8 cellular contexts compared by ENCODE assay signal in the genomic region with DNA sequence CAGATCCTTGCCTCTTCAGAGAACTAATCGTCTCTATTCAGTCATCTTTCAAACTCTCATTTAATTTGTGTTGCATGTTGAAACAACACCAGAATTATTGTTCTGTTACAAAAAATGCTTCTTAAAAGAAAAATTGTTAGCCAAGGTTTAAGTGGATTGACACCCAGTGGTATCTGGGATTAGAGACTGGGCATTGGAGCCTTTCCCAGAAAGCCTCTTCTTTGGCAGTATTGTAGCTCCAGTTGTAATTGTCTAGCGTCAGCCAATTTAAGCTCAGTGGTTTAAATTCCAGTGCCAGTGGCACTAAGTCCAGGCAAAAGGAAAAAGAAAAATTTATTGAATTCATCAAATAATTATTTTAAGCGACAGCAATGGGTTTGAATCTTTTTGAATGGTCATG. TPM values are rescaled to one million over a fixed set of nuclear protein-coding genes. Genes with fewer than 3 reads are reported as not detected.
DNase-seq lines count a peak whose midpoint lies in the region; ATAC-seq and TF ChIP-seq lines count a peak whose summit lies in the region.

No MANE protein-coding gene starts in this region.

- no peak overlapping the region for H3K56ac ChIP-seq in mesendoderm (ENCODE audit: low read length)

- H3K23ac ChIP-seq in mesendoderm (ENCODE audit: low read length) = no peak overlapping the region

- WGBS in mesendoderm (ENCODE audit: extremely low coverage, insufficient coverage, low lambda C conversion rate) = no CpG with 5 or more reads among the region's 3 CpGs
- 23 to 38% methylated on average over 3 of the region's 3 CpGs for WGBS in upper lobe of left lung, 2 donors

- no peaks in the 10 kb centered on the region for H3K9me3 ChIP-seq in upper lobe of left lung

- H3K9ac ChIP-seq in mesendoderm (ENCODE audit: low read length) = no peak overlapping the region

- no peak for TF ChIP-seq EP300 in upper lobe of left lung (IDR thresholded peaks at IDR 0.05)

- H3K4ac ChIP-seq in mesendoderm (ENCODE audit: low read depth, low read length) = no peak overlapping the region

- H3K79me2 ChIP-seq in mesendoderm (ENCODE audit: control insufficient read depth, insufficient read depth, low read length) = no peaks in the 10 kb centered on the region

- ATAC-seq in activated T-cell treated with anti-CD3 and anti-CD28 coated beads, Interleukin-2, amount 50 U/mL, for 72 hours (replicated peaks in 1 of 2) = no peak
- ATAC-seq in upper lobe of left lung (ENCODE audit: low FRiP score in 2 of 2) (no peak), GM21367 (IDR thresholded peaks at IDR 0.05; ENCODE audit: unreplicated experiment) (no peak), GM21723 (IDR thresholded peaks at IDR 0.05; ENCODE audit: unreplicated experiment) (no peak)

- H3K4me1 ChIP-seq in mesendoderm (ENCODE audit: control insufficient read depth, low read depth, low read length) = no peaks in the 10 kb centered on the region
- H3K4me1 ChIP-seq in upper lobe of left lung = peaks cover 13 to 16% (median 14%) of the 10 kb centered on the region in 4 donors

- no peaks in the 10 kb centered on the region for H3K79me1 ChIP-seq in mesendoderm (ENCODE audit: low read length)

- no peak overlapping the region for H2AK5ac ChIP-seq in mesendoderm (ENCODE audit: low read length)

- H3K27ac ChIP-seq in mesendoderm (ENCODE audit: low read depth, low read length) (no peak overlapping the region), upper lobe of left lung (peak overlapping the region in 3 of 4 donors; percentile 93 to 95 (median 94))

- H2BK15ac ChIP-seq in mesendoderm (replicated peaks; ENCODE audit: low read depth) = no peak overlapping the region

- TF ChIP-seq CTCF in cardiac fibroblast (IDR thresholded peaks at IDR 0.05; ENCODE audit: low read depth, low read length) (no peak), upper lobe of left lung (IDR thresholded peaks at IDR 0.05) (no peak)

- no peak overlapping the region for H4K5ac ChIP-seq in mesendoderm (ENCODE audit: low read length)

- peaks cover 0 to 2% of the 10 kb centered on the region in 2 donors for H3K36me3 Mint-ChIP-seq in activated T-cell treated with anti-CD3 and anti-CD28 coated beads, Interleukin-2, amount 50 U/mL, for 72 hours (ENCODE audit: insufficient read depth in 2 of 2)

- H2BK120ac ChIP-seq in mesendoderm (ENCODE audit: low read depth, low read length) = no peak overlapping the region

- DNase-seq in activated T-cell treated with anti-CD3 and anti-CD28 coated beads, Interleukin-2, amount 50 U/mL, for 72 hours = no peak
- DNase-seq in activated T-cell treated with anti-CD3 and anti-CD28 coated beads, Interleukin-2, amount 50 U/mL, for 48 hours = no peak
- DNase-seq in cardiac fibroblast (ENCODE audit: low read depth in 2 of 2) (peak in 1 of 2 donors; percentile 29), mesendoderm (no peak), upper lobe of left lung (no peak)
- no peak for DNase-seq in central memory CD4-positive, alpha-beta T cell

- H3K4me3 Mint-ChIP-seq in activated T-cell treated with anti-CD3 and anti-CD28 coated beads, Interleukin-2, amount 50 U/mL, for 72 hours = peak overlapping the region; percentile 99 to 100

- peak overlapping the region; percentile 79 to 85 for H3K4me3 ChIP-seq in cardiac fibroblast (replicated peaks in 1 of 2; ENCODE audit: low read depth in 2 of 2, low read length in 2 of 2)
- no peak overlapping the region for H3K4me3 ChIP-seq in mesendoderm (ENCODE audit: low read length)
- peak overlapping the region; percentile 70 to 81 (median 76) for H3K4me3 ChIP-seq in upper lobe of left lung

- no peak for TF ChIP-seq POLR2A in upper lobe of left lung (IDR thresholded peaks at IDR 0.05)

- H3K9me3 Mint-ChIP-seq in activated T-cell treated with anti-CD3 and anti-CD28 coated beads, Interleukin-2, amount 50 U/mL, for 72 hours = no peaks in the 10 kb centered on the region

- peaks cover 38% of the 10 kb centered on the region for H3K4me1 Mint-ChIP-seq in activated T-cell treated with anti-CD3 and anti-CD28 coated beads, Interleukin-2, amount 50 U/mL, for 72 hours (ENCODE audit: low read depth)

- no peak overlapping the region for H2BK5ac ChIP-seq in mesendoderm (ENCODE audit: low read length)

- H3K18ac ChIP-seq in mesendoderm (ENCODE audit: low read length) = no peak overlapping the region

- peak overlapping the region; percentile 56 for H4K8ac ChIP-seq in mesendoderm (ENCODE audit: low read depth, low read length)

- H3K27me3 ChIP-seq in mesendoderm (ENCODE audit: insufficient read depth, low read length, poor library complexity) (no peaks in the 10 kb centered on the region), upper lobe of left lung (no peaks in the 10 kb centered on the region)

- H3K27ac Mint-ChIP-seq in activated T-cell treated with anti-CD3 and anti-CD28 coated beads, Interleukin-2, amount 50 U/mL, for 72 hours = peak overlapping the region; percentile 100

- H3K27me3 Mint-ChIP-seq in activated T-cell treated with anti-CD3 and anti-CD28 coated beads, Interleukin-2, amount 50 U/mL, for 72 hours (ENCODE audit: low read depth) = no peaks in the 10 kb centered on the region

- no peak overlapping the region for H3K4me2 ChIP-seq in mesendoderm (ENCODE audit: low read length)

- H3K36me3 ChIP-seq in mesendoderm (ENCODE audit: control insufficient read depth, insufficient read depth, low read length) (no peaks in the 10 kb centered on the region), upper lobe of left lung (peaks cover 0 to 24% (median 0%) of the 10 kb centered on the region in 4 donors)

RNA-seq across cellular contexts. Expression of a gene that starts 0.8 kb away (rescaled TPM):
- total RNA-seq in activated T-cell treated with anti-CD3 and anti-CD28 coated beads, Interleukin-2, amount 50 U/mL, for 72 hours = 10 to 100 TPM; 41.2 to 41.9 TPM
- 9.8 TPM for polyA plus RNA-seq in mesendoderm (2013, experiment 1 of 2)
- 10.0 TPM for polyA plus RNA-seq in mesendoderm (2013, experiment 2 of 2)
- total RNA-seq in upper lobe of left lung = 10 to 100 TPM; 12.7 to 39.6 (median 22.8) TPM

RNA-seq across cellular contexts. Expression of a gene that starts 21.5 kb away (rescaled TPM):
- not detected for total RNA-seq in activated T-cell treated with anti-CD3 and anti-CD28 coated beads, Interleukin-2, amount 50 U/mL, for 72 hours
- polyA plus RNA-seq in mesendoderm (2013, experiment 1 of 2) = not detected
- not detected for polyA plus RNA-seq in mesendoderm (2013, experiment 2 of 2)
- 10 to 100 TPM in 1 of 6 donors, 1 to 10 TPM in 4, under 1 TPM in 1; 0.20 to 28.4 (median 3.1) TPM for total RNA-seq in upper lobe of left lung
